ENCODE assay signal across 6 cellular contexts in the genomic region with DNA sequence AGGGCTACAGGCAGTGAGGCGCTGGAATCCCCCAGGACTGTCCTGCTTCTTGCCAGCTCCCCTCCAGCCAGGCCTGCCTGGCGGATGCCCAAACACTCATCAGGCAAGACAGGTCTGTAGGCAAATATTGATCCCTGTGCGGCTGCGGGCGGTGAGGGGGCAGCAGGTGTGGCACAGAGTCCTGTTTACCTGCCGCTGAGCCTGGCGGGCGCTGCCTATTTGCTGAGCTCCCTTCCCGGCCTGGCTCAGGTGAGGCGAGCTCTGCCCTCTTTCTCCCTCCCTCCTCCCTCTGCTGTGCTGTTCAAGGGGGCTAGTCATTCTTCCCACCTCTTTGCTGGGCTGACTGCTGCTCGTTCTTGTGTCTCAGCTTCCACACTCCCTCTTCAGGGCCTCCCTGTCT.
A peak's percentile ranks its signal among the peaks of the same experiment; 100 is the strongest.
DNase-seq lines count a peak whose midpoint lies in the region; ATAC-seq and TF ChIP-seq lines count a peak whose summit lies in the region.
"Not testable (repeated sequence)": the region's sequence is repeated elsewhere in the genome, so short reads cannot be mapped to it uniquely, and the experiment has no call there.

No MANE protein-coding gene starts in this region.

- H3K4me2 ChIP-seq in PC-3 (ENCODE audit: low read length), result not testable (repeated sequence)

- DNase-seq in PC-3; left lobe of liver (ENCODE audit: low spot score); right lobe of liver; mucosa of descending colon; upper lobe of right lung: not testable (repeated sequence)

- not testable (repeated sequence) for TF ChIP-seq CTCF in PC-3 (conservative IDR thresholded peaks at IDR 0.05; ENCODE audit: low read depth, low read length); right lobe of liver (IDR thresholded peaks at IDR 0.05); mucosa of descending colon (IDR thresholded peaks at IDR 0.05); upper lobe of right lung (IDR thresholded peaks at IDR 0.05)

- H3K4me1 ChIP-seq in PC-3 (ENCODE audit: insufficient read depth, low read length); right lobe of liver; mucosa of descending colon (ENCODE audit: low read depth); upper lobe of right lung: not testable (repeated sequence)

- WGBS in right lobe of liver (ENCODE audit: insufficient coverage, low coverage, low lambda C conversion rate, missing lambda C conversion rate), result no CpG with 5 or more reads among the region's 11 CpGs

- ATAC-seq in PC-3, result peak; percentile 79
- peak; percentile 46 for ATAC-seq in esophagus mucosa
- peak; percentile 96 for ATAC-seq in left lobe of liver
- ATAC-seq in right lobe of liver, result peak; percentile 90 to 95 (median 93)
- peak; percentile 96 for ATAC-seq in mucosa of descending colon
- ATAC-seq in upper lobe of right lung, result peak; percentile 51

- not testable (repeated sequence) for TF ChIP-seq POLR2A in right lobe of liver (IDR thresholded peaks at IDR 0.05)

- intact Hi-C loops in PC-3 (cut with micrococcal nuclease); right lobe of liver (cut with DNase I); mucosa of descending colon (cut with DNase I, micrococcal nuclease); upper lobe of right lung (cut with DNase I): not testable (repeated sequence)

- not testable (repeated sequence) for H3K27me3 ChIP-seq in PC-3 (ENCODE audit: low read length); right lobe of liver; upper lobe of right lung

- POLR2A ChIA-PET in PC-3 (lab: Charles Lee; ENCODE audit: unreplicated experiment), result not testable (repeated sequence)

- H4K20me1 ChIP-seq in PC-3 (ENCODE audit: low read length), result not testable (repeated sequence)

- CTCF ChIA-PET in PC-3 (lab: Charles Lee), result not testable (repeated sequence)

- H3K79me2 ChIP-seq in PC-3 (ENCODE audit: low read length), result not testable (repeated sequence)

- not testable (repeated sequence) for H3K9ac ChIP-seq in PC-3 (ENCODE audit: low read length)

- H2AFZ ChIP-seq in PC-3 (ENCODE audit: low read length), result not testable (repeated sequence)

- H3K36me3 ChIP-seq in PC-3 (ENCODE audit: low read depth, low read length); right lobe of liver; mucosa of descending colon (ENCODE audit: low read depth); upper lobe of right lung: not testable (repeated sequence)

- not testable (repeated sequence) for BruUV-seq in PC-3 (replicated peaks; lab: Mats Ljungman, UMichigan)

- H3K9me3 ChIP-seq in PC-3 (ENCODE audit: low read length); right lobe of liver; mucosa of descending colon; upper lobe of right lung: not testable (repeated sequence)

- not testable (repeated sequence) for H3F3A ChIP-seq in PC-3 (ENCODE audit: low read length, unreplicated experiment)

- not testable (repeated sequence) for H3K4me3 ChIP-seq in PC-3 (ENCODE audit: low read length); right lobe of liver; mucosa of descending colon; upper lobe of right lung

- not testable (repeated sequence) for H3K9me2 ChIP-seq in PC-3 (replicated peaks; ENCODE audit: low read length)

- not testable (repeated sequence) for H3K27ac ChIP-seq in PC-3 (ENCODE audit: low read length); right lobe of liver; upper lobe of right lung

Comparison
In these comparisons a context has a peak if more than half of its experiments do, and no peak if none do; other contexts are left out.
1. ATAC-seq: peak in every context shown above with its lines; median percentile 96 in left lobe of liver; 96 in mucosa of descending colon; 93 in right lobe of liver; 79 in PC-3; 51 in upper lobe of right lung; 46 in esophagus mucosa.